In the genomic region with DNA sequence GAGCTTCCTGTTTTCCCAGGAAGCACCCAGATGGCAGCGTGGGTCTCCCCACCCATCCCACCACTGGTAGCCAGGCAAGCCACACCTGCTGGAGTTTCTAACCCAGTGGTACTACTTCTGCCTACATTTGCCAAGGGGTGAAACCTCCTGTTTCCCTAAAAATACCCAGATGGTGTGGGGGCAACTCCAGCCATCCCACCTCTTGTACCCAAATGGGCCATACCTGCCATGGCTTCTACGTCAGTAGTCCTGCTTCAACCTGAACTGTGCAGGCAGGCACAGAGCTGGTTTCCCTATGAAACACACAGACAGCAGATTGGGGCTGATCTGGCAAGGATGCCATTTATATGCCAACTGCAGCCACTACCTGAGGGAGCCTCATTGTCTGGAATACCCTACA, we compare ENCODE assay signal across 29 cellular contexts.
"Had no signal": no experiment of that assay in that cellular context is flagged by ENCODE, and none has a peak within 500 bp of the region (broad histone marks: within the 10 kb centered on the region; RNA-seq: fewer than 3 reads in every experiment).

No MANE protein-coding gene starts in this region.

- H3K9me3 ChIP-seq: colonic mucosa, esophagus muscularis mucosa, esophagus squamous epithelium, gastrocnemius medialis had no signal

- H3K36me3 ChIP-seq: colonic mucosa, esophagus muscularis mucosa, esophagus squamous epithelium, gastrocnemius medialis, gastroesophageal sphincter, heart left ventricle, heart right ventricle had no signal

- ATAC-seq: effector memory CD8-positive, alpha-beta T cell; esophagus mucosa; foreskin keratinocyte; gastrocnemius medialis; gastroesophageal sphincter; heart left ventricle; heart right ventricle had no signal

- H3K4me1 ChIP-seq: colonic mucosa, esophagus muscularis mucosa, esophagus squamous epithelium, foreskin keratinocyte, gastrocnemius medialis, gastroesophageal sphincter, heart right ventricle had no signal

- H3K27me3 Mint-ChIP-seq: dendritic cell treated with granulocyte-macrophage colony-stimulating factor and Interleukin-4, amounts not matched to agents 40 ng/mL and 50 ng/mL, for 4 days; effector memory CD8-positive, alpha-beta T cell had no signal

- H3K4me3 ChIP-seq: colonic mucosa, coronary artery, dorsolateral prefrontal cortex, esophagus muscularis mucosa, esophagus squamous epithelium, gastrocnemius medialis, gastroesophageal sphincter, heart left ventricle, heart right ventricle had no signal

- H3K4me1 Mint-ChIP-seq: endodermal cell had no signal

- DNase-seq: colonic mucosa; cortex of kidney; dermis blood vessel endothelial cell; dorsolateral prefrontal cortex; effector CD4-positive, alpha-beta T cell; effector CD8-positive, alpha-beta T cell; effector memory CD4-positive, alpha-beta T cell; effector memory CD8-positive, alpha-beta T cell; endodermal cell; erythroblast; esophagus squamous epithelium; foreskin fibroblast; foreskin keratinocyte; foreskin melanocyte; gastrocnemius medialis; glutamatergic neuron; head of caudate nucleus; heart left ventricle; heart right ventricle had no signal

- H3K9me3 Mint-ChIP-seq: dendritic cell treated with granulocyte-macrophage colony-stimulating factor and Interleukin-4, amounts not matched to agents 40 ng/mL and 50 ng/mL, for 4 days; endodermal cell had no signal

- H3K27ac ChIP-seq: colonic mucosa, coronary artery, dorsolateral prefrontal cortex, epithelial cell of prostate, esophagus muscularis mucosa, esophagus squamous epithelium, foreskin keratinocyte, gastrocnemius medialis, gastroesophageal sphincter, heart left ventricle, heart right ventricle had no signal

- FAIRE-seq: colon, endometrium, endothelial cell of umbilical vein, frontal cortex had no signal

- H3K27ac Mint-ChIP-seq: dendritic cell treated with granulocyte-macrophage colony-stimulating factor and Interleukin-4, amounts not matched to agents 40 ng/mL and 50 ng/mL, for 4 days; effector memory CD8-positive, alpha-beta T cell; endodermal cell had no signal

- H3K4me3 Mint-ChIP-seq: dendritic cell treated with granulocyte-macrophage colony-stimulating factor and Interleukin-4, amounts not matched to agents 40 ng/mL and 50 ng/mL, for 4 days; effector memory CD8-positive, alpha-beta T cell; endodermal cell had no signal

- H3K27me3 ChIP-seq: colonic mucosa, dorsolateral prefrontal cortex, esophagus muscularis mucosa, esophagus squamous epithelium, foreskin keratinocyte, gastrocnemius medialis, gastroesophageal sphincter, heart left ventricle, heart right ventricle had no signal
